Comparison of ENCODE assay signal across 8 cellular contexts in genomic region chr12:78229491-78230209, GRCh38.
DNase-seq lines count a peak whose midpoint lies in the region; ATAC-seq and TF ChIP-seq lines count a peak whose summit lies in the region.

No MANE protein-coding gene starts in this region.

- no peaks in the 10 kb centered on the region for H3K9me2 ChIP-seq in PC-3 (replicated peaks; ENCODE audit: low read length)

- ATAC-seq in HG03457 (IDR thresholded peaks at IDR 0.05; ENCODE audit: unreplicated experiment), result peak; percentile 95
- peak; percentile 29; the same call in 1 of the 2 replicates for ATAC-seq in PC-3

- TF ChIP-seq CTCF in GM20000 (IDR thresholded peaks at IDR 0.05; ENCODE audit: extremely low read depth, missing control alignments) (peak; percentile 23), PC-3 (conservative IDR thresholded peaks at IDR 0.05; ENCODE audit: low read depth, low read length) (peak; percentile 84), retinal pigment epithelial cell (conservative IDR thresholded peaks at IDR 0.05; ENCODE audit: low read depth, low read length) (peak; percentile 76)

- POLR2A ChIA-PET in PC-3 (lab: Charles Lee; ENCODE audit: unreplicated experiment), result no interaction called here

- no TSS peak for BruUV-seq in PC-3 (replicated peaks; lab: Mats Ljungman, UMichigan)

- peak overlapping the region; percentile 88 for H2AFZ ChIP-seq in PC-3 (ENCODE audit: low read length)

- intact Hi-C loops in PC-3 (cut with micrococcal nuclease), result no loop called here

- H3K4me3 ChIP-seq in PC-3 (ENCODE audit: low read length) (no peak overlapping the region), retinal pigment epithelial cell (ENCODE audit: low read length) (no peak overlapping the region)

- CTCF ChIA-PET in PC-3 (lab: Charles Lee), result no interaction called here

- no peak overlapping the region for H3K27ac ChIP-seq in PC-3 (ENCODE audit: low read length)

- DNase-seq in SIG-M5 treated with dmso at 0.1 percent for 504 hours (lab: John Stamatoyannopoulos, UW; ENCODE audit: unreplicated experiment) (peak; percentile 38), SIG-M5 (lab: John Stamatoyannopoulos, UW) (no peak), GM20000 (ENCODE audit: low spot score) (peak; percentile 44), PC-3 (peak; percentile 83), fibroblast of gingiva (ENCODE audit: low read depth) (peak; percentile 25), retinal pigment epithelial cell (ENCODE audit: low read depth) (no peak), SKM-1 treated with dmso at 0.1 percent for 144 hours (lab: John Stamatoyannopoulos, UW; ENCODE audit: unreplicated experiment) (no peak)

- no peaks in the 10 kb centered on the region for H3F3A ChIP-seq in PC-3 (ENCODE audit: low read length, unreplicated experiment)

- no peaks in the 10 kb centered on the region for H3K9me3 ChIP-seq in PC-3 (ENCODE audit: low read length)

- H3K4me2 ChIP-seq in PC-3 (ENCODE audit: low read length), result 0 out of 2 replicates have a peak overlapping the region, but pooled peaks have one; percentile 22

- no peaks in the 10 kb centered on the region for H3K79me2 ChIP-seq in PC-3 (ENCODE audit: low read length)

- no peaks in the 10 kb centered on the region for H4K20me1 ChIP-seq in PC-3 (ENCODE audit: low read length)

- no peaks in the 10 kb centered on the region for H3K4me1 ChIP-seq in PC-3 (ENCODE audit: insufficient read depth, low read length)

- H3K9ac ChIP-seq in PC-3 (ENCODE audit: low read length), result no peak overlapping the region

- no peaks in the 10 kb centered on the region for H3K27me3 ChIP-seq in PC-3 (ENCODE audit: low read length)

- H3K36me3 ChIP-seq in PC-3 (ENCODE audit: low read depth, low read length), result no peaks in the 10 kb centered on the region

Comparison
In these comparisons a context has a peak if more than half of its experiments do, and no peak if none do; other contexts are left out.
1. DNase-seq: peak in SIG-M5 treated with dmso at 0.1 percent for 504 hours (single experiment), GM20000 (single experiment), PC-3 (single experiment) and fibroblast of gingiva (single experiment); none in SIG-M5 (single experiment), retinal pigment epithelial cell (single experiment) and SKM-1 treated with dmso at 0.1 percent for 144 hours (single experiment).
2. CTCF ChIP-seq: peak in every context shown above with its lines; median percentile 84 in PC-3; 76 in retinal pigment epithelial cell; 23 in GM20000.